1 cellular context compared by ENCODE assay signal in genomic region chr3:54988302-54989022, GRCh38.
A peak's percentile ranks its signal among the peaks of the same experiment; 100 is the strongest.
TF ChIP-seq lines count a peak whose summit lies in the region.

No MANE protein-coding gene starts in this region.

TF ChIP-seq in HEK293, 187 proteins besides CTCF, POLR2A, EP300 and RAD21 (continued from another document):
- TF ChIP-seq ZNF214 (tag by site-specific recombination; IDR thresholded peaks at IDR 0.05; ENCODE audit: borderline replicate concordance) (no peak), GLI2 (tag by site-specific recombination; IDR thresholded peaks at IDR 0.05; ENCODE audit: borderline replicate concordance, low read depth) (no peak), ZNF555 (tag by site-specific recombination; conservative IDR thresholded peaks at IDR 0.05) (no peak), ZNF248 (tag by site-specific recombination; IDR thresholded peaks at IDR 0.05) (no peak), GLIS1 (tag by site-specific recombination; IDR thresholded peaks at IDR 0.05) (peak; percentile 98), ZNF544 (tag by site-specific recombination; IDR thresholded peaks at IDR 0.05) (no peak), SCRT2 (tag by site-specific recombination; IDR thresholded peaks at IDR 0.05) (peak; percentile 0; the same call in 1 of the 2 replicates), ZNF37A (tag by site-specific recombination; IDR thresholded peaks at IDR 0.05) (no peak), ZNF184 (tag by site-specific recombination; IDR thresholded peaks at IDR 0.05) (peak; percentile 83; the same call in 1 of the 2 replicates), ZNF623 (tag by site-specific recombination; IDR thresholded peaks at IDR 0.05) (no peak), ZNF311 (tag by site-specific recombination; IDR thresholded peaks at IDR 0.05; ENCODE audit: borderline replicate concordance) (no peak), ZNF521 (tag by site-specific recombination; IDR thresholded peaks at IDR 0.05) (no peak), ZNF660 (tag by site-specific recombination; IDR thresholded peaks at IDR 0.05) (peak; percentile 86), ZFP69B (tag by site-specific recombination; IDR thresholded peaks at IDR 0.05) (no peak), ZNF791 (tag by site-specific recombination; IDR thresholded peaks at IDR 0.05) (no peak), RBAK (tag by site-specific recombination; IDR thresholded peaks at IDR 0.05) (no peak), OVOL3 (tag by site-specific recombination; IDR thresholded peaks at IDR 0.05) (no peak), ZNF704 (tag by site-specific recombination; IDR thresholded peaks at IDR 0.05) (no peak), ZBTB8A (tag by site-specific recombination; IDR thresholded peaks at IDR 0.05) (no peak), INSM2 (tag by site-specific recombination; IDR thresholded peaks at IDR 0.05) (no peak), ZNF596 (tag by site-specific recombination; IDR thresholded peaks at IDR 0.05) (no peak), ZNF677 (tag by site-specific recombination; IDR thresholded peaks at IDR 0.05) (no peak)
- TF ChIP-seq, protein P1, sequence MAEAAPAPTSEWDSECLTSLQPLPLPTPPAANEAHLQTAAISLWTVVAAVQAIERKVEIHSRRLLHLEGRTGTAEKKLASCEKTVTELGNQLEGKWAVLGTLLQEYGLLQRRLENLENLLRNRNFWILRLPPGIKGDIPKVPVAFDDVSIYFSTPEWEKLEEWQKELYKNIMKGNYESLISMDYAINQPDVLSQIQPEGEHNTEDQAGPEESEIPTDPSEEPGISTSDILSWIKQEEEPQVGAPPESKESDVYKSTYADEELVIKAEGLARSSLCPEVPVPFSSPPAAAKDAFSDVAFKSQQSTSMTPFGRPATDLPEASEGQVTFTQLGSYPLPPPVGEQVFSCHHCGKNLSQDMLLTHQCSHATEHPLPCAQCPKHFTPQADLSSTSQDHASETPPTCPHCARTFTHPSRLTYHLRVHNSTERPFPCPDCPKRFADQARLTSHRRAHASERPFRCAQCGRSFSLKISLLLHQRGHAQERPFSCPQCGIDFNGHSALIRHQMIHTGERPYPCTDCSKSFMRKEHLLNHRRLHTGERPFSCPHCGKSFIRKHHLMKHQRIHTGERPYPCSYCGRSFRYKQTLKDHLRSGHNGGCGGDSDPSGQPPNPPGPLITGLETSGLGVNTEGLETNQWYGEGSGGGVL (tag by site-specific recombination; IDR thresholded peaks at IDR 0.05), result 0 out of 2 replicates have a peak, but pooled peaks have one; percentile 17
- TF ChIP-seq, protein P2, sequence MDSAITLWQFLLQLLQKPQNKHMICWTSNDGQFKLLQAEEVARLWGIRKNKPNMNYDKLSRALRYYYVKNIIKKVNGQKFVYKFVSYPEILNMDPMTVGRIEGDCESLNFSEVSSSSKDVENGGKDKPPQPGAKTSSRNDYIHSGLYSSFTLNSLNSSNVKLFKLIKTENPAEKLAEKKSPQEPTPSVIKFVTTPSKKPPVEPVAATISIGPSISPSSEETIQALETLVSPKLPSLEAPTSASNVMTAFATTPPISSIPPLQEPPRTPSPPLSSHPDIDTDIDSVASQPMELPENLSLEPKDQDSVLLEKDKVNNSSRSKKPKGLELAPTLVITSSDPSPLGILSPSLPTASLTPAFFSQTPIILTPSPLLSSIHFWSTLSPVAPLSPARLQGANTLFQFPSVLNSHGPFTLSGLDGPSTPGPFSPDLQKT (IDR thresholded peaks at IDR 0.05; ENCODE audit: borderline replicate concordance, low read depth, low read length), result no peak
- TF ChIP-seq, protein P3, sequence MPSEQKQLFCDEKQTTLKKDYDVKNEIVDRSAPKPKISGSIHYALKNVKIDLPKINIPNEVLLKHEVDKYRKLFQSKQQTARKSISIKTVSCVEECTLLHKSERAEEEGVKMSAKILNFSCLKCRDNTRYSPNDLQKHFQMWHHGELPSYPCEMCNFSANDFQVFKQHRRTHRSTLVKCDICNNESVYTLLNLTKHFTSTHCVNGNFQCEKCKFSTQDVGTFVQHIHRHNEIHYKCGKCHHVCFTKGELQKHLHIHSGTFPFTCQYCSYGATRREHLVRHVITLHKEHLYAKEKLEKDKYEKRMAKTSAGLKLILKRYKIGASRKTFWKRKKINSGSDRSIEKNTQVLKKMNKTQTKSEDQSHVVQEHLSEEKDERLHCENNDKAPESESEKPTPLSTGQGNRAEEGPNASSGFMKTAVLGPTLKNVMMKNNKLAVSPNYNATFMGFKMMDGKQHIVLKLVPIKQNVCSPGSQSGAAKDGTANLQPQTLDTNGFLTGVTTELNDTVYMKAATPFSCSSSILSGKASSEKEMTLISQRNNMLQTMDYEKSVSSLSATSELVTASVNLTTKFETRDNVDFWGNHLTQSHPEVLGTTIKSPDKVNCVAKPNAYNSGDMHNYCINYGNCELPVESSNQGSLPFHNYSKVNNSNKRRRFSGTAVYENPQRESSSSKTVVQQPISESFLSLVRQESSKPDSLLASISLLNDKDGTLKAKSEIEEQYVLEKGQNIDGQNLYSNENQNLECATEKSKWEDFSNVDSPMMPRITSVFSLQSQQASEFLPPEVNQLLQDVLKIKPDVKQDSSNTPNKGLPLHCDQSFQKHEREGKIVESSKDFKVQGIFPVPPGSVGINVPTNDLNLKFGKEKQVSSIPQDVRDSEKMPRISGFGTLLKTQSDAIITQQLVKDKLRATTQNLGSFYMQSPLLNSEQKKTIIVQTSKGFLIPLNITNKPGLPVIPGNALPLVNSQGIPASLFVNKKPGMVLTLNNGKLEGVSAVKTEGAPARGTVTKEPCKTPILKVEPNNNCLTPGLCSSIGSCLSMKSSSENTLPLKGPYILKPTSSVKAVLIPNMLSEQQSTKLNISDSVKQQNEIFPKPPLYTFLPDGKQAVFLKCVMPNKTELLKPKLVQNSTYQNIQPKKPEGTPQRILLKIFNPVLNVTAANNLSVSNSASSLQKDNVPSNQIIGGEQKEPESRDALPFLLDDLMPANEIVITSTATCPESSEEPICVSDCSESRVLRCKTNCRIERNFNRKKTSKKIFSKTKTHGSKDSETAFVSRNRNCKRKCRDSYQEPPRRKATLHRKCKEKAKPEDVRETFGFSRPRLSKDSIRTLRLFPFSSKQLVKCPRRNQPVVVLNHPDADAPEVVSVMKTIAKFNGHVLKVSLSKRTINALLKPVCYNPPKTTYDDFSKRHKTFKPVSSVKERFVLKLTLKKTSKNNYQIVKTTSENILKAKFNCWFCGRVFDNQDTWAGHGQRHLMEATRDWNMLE (tag by site-specific recombination; conservative IDR thresholded peaks at IDR 0.05; ENCODE audit: low read depth), result no peak
TF ChIP-seq in HEK293: peak in this region for 8.
